16 cellular contexts compared by ENCODE assay signal in the genomic region with DNA sequence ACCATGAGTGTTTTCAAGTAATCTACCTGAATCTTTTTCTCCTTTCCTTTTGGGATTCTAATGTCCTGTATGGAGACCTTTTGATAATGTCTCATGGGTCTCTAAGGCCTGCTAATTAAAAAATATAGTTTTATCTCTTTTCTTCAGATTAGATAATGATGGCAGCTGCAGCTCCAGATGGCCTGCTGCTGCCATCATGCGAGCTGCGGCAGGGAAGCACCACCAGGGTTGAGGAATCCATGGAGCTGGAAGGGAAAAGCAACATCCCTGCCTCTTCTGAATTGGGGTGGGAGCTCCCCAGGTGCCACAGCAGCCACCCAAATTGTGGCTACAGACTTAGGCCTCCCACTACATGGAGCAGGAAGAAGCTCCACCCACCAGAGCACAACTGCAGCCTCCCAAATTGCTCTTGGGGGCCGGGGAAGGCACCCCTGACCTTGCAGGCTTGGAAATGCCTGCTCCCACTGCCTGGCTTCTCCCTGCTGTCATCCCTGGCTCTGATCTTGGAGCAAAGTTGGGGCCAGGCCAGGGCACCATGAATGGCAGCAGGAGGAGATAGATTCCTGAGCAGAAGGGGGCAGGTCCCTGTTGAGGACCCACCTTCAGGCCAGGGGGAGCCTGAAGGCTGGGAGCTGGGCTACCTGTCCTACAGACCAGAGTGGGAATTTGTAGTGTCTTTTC.
DNase-seq lines count a peak whose midpoint lies in the region; ATAC-seq and TF ChIP-seq lines count a peak whose summit lies in the region.
"Had no signal": no experiment of that assay in that cellular context is flagged by ENCODE, and none has a peak within 500 bp of the region (broad histone marks: within the 10 kb centered on the region; RNA-seq: fewer than 3 reads in every experiment).

No MANE protein-coding gene starts in this region.

- H3K27me3 ChIP-seq in BE2C (no peaks in the 10 kb centered on the region), hepatocyte (no peaks in the 10 kb centered on the region)

- H3K4me1 Mint-ChIP-seq in CD14-positive monocyte = no peaks in the 10 kb centered on the region
- peaks cover 10% of the 10 kb centered on the region for H3K4me1 Mint-ChIP-seq in chondrocyte (ENCODE audit: low read depth)
- H3K4me1 Mint-ChIP-seq: CD4-positive, CD25-positive, alpha-beta regulatory T cell; IgD-negative memory B cell had no signal

- H2AFZ ChIP-seq in hepatocyte = no peak overlapping the region

- no peak overlapping the region for H3K4me3 Mint-ChIP-seq in CD14-positive monocyte
- H3K4me3 Mint-ChIP-seq in chondrocyte (ENCODE audit: unreplicated experiment) = no peak overlapping the region
- H3K4me3 Mint-ChIP-seq: CD4-positive, CD25-positive, alpha-beta regulatory T cell; HFFc6; IgD-negative memory B cell had no signal

- CTCF ChIA-PET in RWPE1 (lab: Yijun Ruan, JAX) = no interaction called here

- DNase-seq in BE2C = peak; percentile 53
- DNase-seq in CD14-positive monocyte (ENCODE audit: low spot score) = peak; percentile 44
- no peak for DNase-seq in RWPE1 (ENCODE audit: low spot score)
- DNase-seq in hepatocyte (ENCODE audit: low spot score) = no peak
- DNase-seq in chondrocyte (ENCODE audit: low spot score) = no peak
- DNase-seq in kidney glomerular epithelial cell (lab: John Stamatoyannopoulos, UW) = no peak
- DNase-seq in stimulated activated CD8-positive, alpha-beta memory T cell treated with anti-CD3 and anti-CD28 coated beads, Interleukin-4, amount 100 ng/mL, for 48 hours = no peak
- DNase-seq: CD4-positive, CD25-positive, alpha-beta regulatory T cell; DND-41; GDM1; HCEC 1CT; HFFc6; KG1 had no signal

- no peak overlapping the region for H3K4me3 ChIP-seq in BE2C (ENCODE audit: low read depth, low read length)
- H3K4me3 ChIP-seq in hepatocyte = no peak overlapping the region
- H3K4me3 ChIP-seq: A549 had no signal

- intact Hi-C loops in CD14-positive monocyte (cut with micrococcal nuclease) = no loop called here

- H3K27ac ChIP-seq in RWPE1 = peak overlapping the region; percentile 93
- H3K27ac ChIP-seq in hepatocyte = no peak overlapping the region
- H3K27ac ChIP-seq: A549 had no signal

- POLR2A ChIA-PET in RWPE1 (lab: Yijun Ruan, JAX; ENCODE audit: low non-redundant PET) = no interaction called here

- no peak overlapping the region for H3K4me2 ChIP-seq in hepatocyte
- H3K4me2 ChIP-seq: A549 had no signal

- no peaks in the 10 kb centered on the region for H3K9me2 ChIP-seq in hepatocyte (replicated peaks; ENCODE audit: insufficient read depth)

- TF ChIP-seq CTCF in BE2C (IDR thresholded peaks at IDR 0.05; ENCODE audit: low read depth, low read length) (peak; percentile 34; the same call in 1 of the 2 replicates), CD14-positive monocyte (IDR thresholded peaks at IDR 0.05) (no peak), RWPE1 (conservative IDR thresholded peaks at IDR 0.05; ENCODE audit: low read depth) (no peak), hepatocyte (IDR thresholded peaks at IDR 0.05; ENCODE audit: poor library complexity) (peak; percentile 8), chondrocyte (IDR thresholded peaks at IDR 0.05) (no peak)

- no peaks in the 10 kb centered on the region for H4K20me1 ChIP-seq in hepatocyte (ENCODE audit: insufficient read depth, poor library complexity, severe bottlenecking)

- H3K4me1 ChIP-seq in BE2C (peaks cover 33% of the 10 kb centered on the region), hepatocyte (ENCODE audit: insufficient read depth) (no peaks in the 10 kb centered on the region)
- H3K4me1 ChIP-seq: A549 had no signal

- H3K9me3 ChIP-seq in BE2C (no peaks in the 10 kb centered on the region), hepatocyte (ENCODE audit: low read depth) (no peaks in the 10 kb centered on the region)
- H3K9me3 ChIP-seq: A549 had no signal

- H3K9me3 Mint-ChIP-seq in CD14-positive monocyte (peaks cover 0 to 18% (median 6%) of the 10 kb centered on the region in 7 donors), chondrocyte (ENCODE audit: low read depth) (no peaks in the 10 kb centered on the region)
- H3K9me3 Mint-ChIP-seq: CD4-positive, CD25-positive, alpha-beta regulatory T cell; HFFc6 had no signal

- no peak for ATAC-seq in GM18502 (IDR thresholded peaks at IDR 0.05; ENCODE audit: poor library complexity, unreplicated experiment)
- ATAC-seq: A549 had no signal

- no peaks in the 10 kb centered on the region for H3K79me2 ChIP-seq in hepatocyte

- no peaks in the 10 kb centered on the region for H3K36me3 ChIP-seq in BE2C
- no peaks in the 10 kb centered on the region for H3K36me3 ChIP-seq in hepatocyte (replicated peaks; ENCODE audit: insufficient read depth, low read depth)

- WGBS in hepatocyte (ENCODE audit: low lambda C conversion rate, missing lambda C conversion rate) = 74% methylated on average over 3 of the region's 3 CpGs

- H3K27ac Mint-ChIP-seq in CD14-positive monocyte (no peak overlapping the region), chondrocyte (ENCODE audit: unreplicated experiment) (no peak overlapping the region)
- H3K27ac Mint-ChIP-seq: CD4-positive, CD25-positive, alpha-beta regulatory T cell; HFFc6; IgD-negative memory B cell had no signal

- H3K27me3 Mint-ChIP-seq in CD14-positive monocyte (ENCODE audit: low read depth in 3 of 3) (peaks cover 0 to 2% (median 1%) of the 10 kb centered on the region in 3 donors), chondrocyte (ENCODE audit: low read depth) (peaks cover 27% of the 10 kb centered on the region)
- H3K27me3 Mint-ChIP-seq: CD4-positive, CD25-positive, alpha-beta regulatory T cell; IgD-negative memory B cell had no signal

- H3K36me3 Mint-ChIP-seq in CD14-positive monocyte (no peaks in the 10 kb centered on the region), chondrocyte (ENCODE audit: low read depth) (no peaks in the 10 kb centered on the region)
- H3K36me3 Mint-ChIP-seq: CD4-positive, CD25-positive, alpha-beta regulatory T cell had no signal

Comparison
In these comparisons a context has a peak if more than half of its experiments do, and no peak if none do; other contexts are left out.
1. DNase-seq: peak in BE2C (single experiment) and CD14-positive monocyte (single experiment); none in RWPE1 (single experiment), hepatocyte (single experiment), chondrocyte (single experiment), kidney glomerular epithelial cell (single experiment) and stimulated activated CD8-positive, alpha-beta memory T cell treated with anti-CD3 and anti-CD28 coated beads, Interleukin-4, amount 100 ng/mL, for 48 hours (single experiment).
2. CTCF ChIP-seq: peak in BE2C (single experiment) and hepatocyte (single experiment); none in CD14-positive monocyte (single experiment), RWPE1 (single experiment) and chondrocyte (single experiment).